7 cellular contexts compared by ENCODE assay signal in the genomic region with DNA sequence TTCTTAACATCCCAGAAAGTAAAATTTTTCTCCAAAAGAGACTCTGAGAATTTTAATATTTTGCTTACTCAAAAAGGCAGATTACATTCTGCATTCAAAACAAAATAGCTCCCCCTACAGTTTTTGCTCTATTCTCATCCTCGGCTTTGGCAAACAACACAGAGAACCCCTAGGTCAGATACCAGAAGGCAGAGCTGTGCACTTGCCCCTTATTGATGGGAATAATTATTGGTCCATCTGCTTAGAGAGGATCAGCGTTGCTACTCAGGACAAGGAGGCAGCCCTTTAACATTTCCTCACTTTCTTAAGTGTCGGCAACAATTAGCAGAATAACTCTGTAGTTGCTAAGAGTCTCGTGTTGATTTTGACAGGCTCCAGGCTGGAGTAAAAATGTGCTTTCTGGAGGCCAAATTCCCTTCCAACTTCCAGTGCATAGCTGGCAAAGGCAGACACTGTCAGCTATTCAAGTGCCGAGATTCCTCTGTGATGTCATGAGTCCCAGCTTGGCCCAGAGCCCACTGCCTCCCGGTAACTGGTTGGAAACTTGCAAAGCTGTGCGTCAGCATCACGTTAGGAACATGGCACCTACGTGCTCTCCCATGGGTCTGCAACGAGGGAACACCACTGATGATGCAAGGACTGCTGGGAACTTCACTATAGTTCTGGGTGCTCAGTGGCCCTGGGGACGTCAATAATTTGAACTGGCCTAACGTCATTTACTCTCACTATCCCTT.
DNase-seq lines count a peak whose midpoint lies in the region; ATAC-seq and TF ChIP-seq lines count a peak whose summit lies in the region.

No MANE protein-coding gene starts in this region.

- H3K36me3 Mint-ChIP-seq in natural killer cell treated with Interleukin-12 subunit alpha and Interleukin-12 subunit beta and Interleukin-15 and Interleukin-18, amount 100 ng/mL, for 72 hours, result no peaks in the 10 kb centered on the region

- TF ChIP-seq CTCF in breast epithelium (IDR thresholded peaks at IDR 0.05) (peak in 1 of 3 donors; percentile 7), suprapubic skin (IDR thresholded peaks at IDR 0.05) (peak in 1 of 2 donors; percentile 13)

- H3K4me1 ChIP-seq in breast epithelium, result no peaks in the 10 kb centered on the region
- peaks cover 8% of the 10 kb centered on the region for H3K4me1 ChIP-seq in suprapubic skin

- DNase-seq in Kasumi-1 (lab: John Stamatoyannopoulos, UW) (peak; percentile 32 to 63), breast epithelium (ENCODE audit: low spot score in 2 of 2) (peak; percentile 80 to 84), kidney glomerular epithelial cell (lab: John Stamatoyannopoulos, UW) (peak; percentile 22), suprapubic skin (ENCODE audit: low spot score in 2 of 2) (peak; percentile 83 to 89), NCI-H1694 (lab: John Stamatoyannopoulos, UW) (no peak)
- no peak for DNase-seq in natural killer cell treated with Interleukin-12 subunit alpha and Interleukin-12 subunit beta and Interleukin-15 and Interleukin-18, amount 100 ng/mL, for 72 hours (ENCODE audit: low spot score)

- TF ChIP-seq EP300 in suprapubic skin (IDR thresholded peaks at IDR 0.05), result peak; percentile 100

- 6% methylated on average over 11 of the region's 12 CpGs for WGBS in suprapubic skin

- H3K27me3 ChIP-seq in breast epithelium (no peaks in the 10 kb centered on the region), suprapubic skin (no peaks in the 10 kb centered on the region)

- H3K27me3 Mint-ChIP-seq in natural killer cell treated with Interleukin-12 subunit alpha and Interleukin-12 subunit beta and Interleukin-15 and Interleukin-18, amount 100 ng/mL, for 72 hours, result no peaks in the 10 kb centered on the region

- no peaks in the 10 kb centered on the region for H3K36me3 ChIP-seq in breast epithelium
- H3K36me3 ChIP-seq in suprapubic skin, result no peaks in the 10 kb centered on the region

- no peak overlapping the region for H3K4me3 Mint-ChIP-seq in natural killer cell treated with Interleukin-12 subunit alpha and Interleukin-12 subunit beta and Interleukin-15 and Interleukin-18, amount 100 ng/mL, for 72 hours

- peaks cover 4% of the 10 kb centered on the region for H3K9me3 Mint-ChIP-seq in natural killer cell treated with Interleukin-12 subunit alpha and Interleukin-12 subunit beta and Interleukin-15 and Interleukin-18, amount 100 ng/mL, for 72 hours

- no peaks in the 10 kb centered on the region for H3K9me3 ChIP-seq in breast epithelium
- no peaks in the 10 kb centered on the region for H3K9me3 ChIP-seq in suprapubic skin

- no peak for ATAC-seq in natural killer cell treated with Interleukin-12 subunit alpha and Interleukin-12 subunit beta and Interleukin-15 and Interleukin-18, amount 100 ng/mL, for 72 hours
- ATAC-seq in HG03469 (IDR thresholded peaks at IDR 0.05; ENCODE audit: unreplicated experiment), result no peak

- TF ChIP-seq POLR2A in breast epithelium (IDR thresholded peaks at IDR 0.05), result no peak
- TF ChIP-seq POLR2A in suprapubic skin (IDR thresholded peaks at IDR 0.05), result no peak

- H3K27ac ChIP-seq in breast epithelium (peak overlapping the region; percentile 41 to 63), suprapubic skin (peak overlapping the region; percentile 33)

- intact Hi-C loops in breast epithelium (cut with DNase I; ENCODE audit: low total_unique reads), result no loop called here

- no peaks in the 10 kb centered on the region for H3K4me1 Mint-ChIP-seq in natural killer cell treated with Interleukin-12 subunit alpha and Interleukin-12 subunit beta and Interleukin-15 and Interleukin-18, amount 100 ng/mL, for 72 hours (ENCODE audit: low read depth in 2 of 2)

- no peak overlapping the region for H3K27ac Mint-ChIP-seq in natural killer cell treated with Interleukin-12 subunit alpha and Interleukin-12 subunit beta and Interleukin-15 and Interleukin-18, amount 100 ng/mL, for 72 hours

- H3K4me3 ChIP-seq in breast epithelium, result no peak overlapping the region
- no peak overlapping the region for H3K4me3 ChIP-seq in suprapubic skin

Comparison
In these comparisons a context has a peak if more than half of its experiments do, and no peak if none do; other contexts are left out.
1. DNase-seq: peak in Kasumi-1 (2 of 2), breast epithelium (2 of 2), kidney glomerular epithelial cell (single experiment) and suprapubic skin (2 of 2); none in natural killer cell treated with Interleukin-12 subunit alpha and Interleukin-12 subunit beta and Interleukin-15 and Interleukin-18, amount 100 ng/mL, for 72 hours (single experiment) and NCI-H1694 (single experiment).